In genomic region chr5:165457854-165458481, GRCh38 we compare ENCODE assay signal across 8 cellular contexts.
DNase-seq lines count a peak whose midpoint lies in the region; ATAC-seq, FAIRE-seq and TF ChIP-seq lines count a peak whose summit lies in the region.

No MANE protein-coding gene starts in this region.

- WGBS in pancreas, 2 donors, result 8 to 9% methylated on average over 5 of the region's 5 CpGs

- peak; percentile 74 for TF ChIP-seq CTCF in chondrocyte (IDR thresholded peaks at IDR 0.05)
- TF ChIP-seq CTCF in pancreas (IDR thresholded peaks at IDR 0.05), result peak in 3 of 4 donors; percentile 34 to 57 (median 46)

- no peaks in the 10 kb centered on the region for H3K4me1 ChIP-seq in pancreas

- H3K36me3 Mint-ChIP-seq in chondrocyte (ENCODE audit: low read depth), result no peaks in the 10 kb centered on the region

- H3K4me1 Mint-ChIP-seq in chondrocyte (ENCODE audit: low read depth), result no peaks in the 10 kb centered on the region

- H3K9me3 ChIP-seq in pancreas, result no peaks in the 10 kb centered on the region

- no peak overlapping the region for H3K27ac Mint-ChIP-seq in chondrocyte (ENCODE audit: unreplicated experiment)

- no peaks in the 10 kb centered on the region for H3K27me3 ChIP-seq in pancreas

- DNase-seq in NCI-H1048 (lab: John Stamatoyannopoulos, UW), result peak; percentile 9
- DNase-seq in chondrocyte (ENCODE audit: low spot score), result no peak
- peak in 3 of 6 donors; percentile 20 to 25 (median 21) for DNase-seq in pancreas
- no peak for DNase-seq in AG08395 (ENCODE audit: low spot score)
- DNase-seq in cerebellar nuclear complex (lab: John Stamatoyannopoulos, UW), result no peak

- intact Hi-C loops in pancreas (cut with DNase I), result no loop called here

- peaks cover 2% of the 10 kb centered on the region for H3K27me3 Mint-ChIP-seq in chondrocyte (ENCODE audit: low read depth)

- H3K4me3 ChIP-seq in pancreas, result no peak overlapping the region

- H3K9me3 Mint-ChIP-seq in chondrocyte (ENCODE audit: low read depth), result no peaks in the 10 kb centered on the region

- no peaks in the 10 kb centered on the region for H3K36me3 ChIP-seq in pancreas

- no peak overlapping the region for H3K27ac ChIP-seq in pancreas

- ATAC-seq in GM18861 (IDR thresholded peaks at IDR 0.05; ENCODE audit: unreplicated experiment) (peak; percentile 50), pancreas (peak; percentile 79 to 96 (median 92)), HG02870 (IDR thresholded peaks at IDR 0.05; ENCODE audit: unreplicated experiment) (no peak), HG02970 (IDR thresholded peaks at IDR 0.05; ENCODE audit: low FRiP score, unreplicated experiment) (no peak)

- peak; percentile 71 for FAIRE-seq in pancreas (lab: Jason Lieb, UNC)

- H3K4me3 Mint-ChIP-seq in chondrocyte (ENCODE audit: unreplicated experiment), result no peak overlapping the region

Comparison
In these comparisons a context has a peak if more than half of its experiments do, and no peak if none do; other contexts are left out.
1. ATAC-seq: peak in GM18861 (single experiment) and pancreas (4 of 4); none in HG02870 (single experiment) and HG02970 (single experiment).